3 cellular contexts compared by ENCODE assay signal in the genomic region with DNA sequence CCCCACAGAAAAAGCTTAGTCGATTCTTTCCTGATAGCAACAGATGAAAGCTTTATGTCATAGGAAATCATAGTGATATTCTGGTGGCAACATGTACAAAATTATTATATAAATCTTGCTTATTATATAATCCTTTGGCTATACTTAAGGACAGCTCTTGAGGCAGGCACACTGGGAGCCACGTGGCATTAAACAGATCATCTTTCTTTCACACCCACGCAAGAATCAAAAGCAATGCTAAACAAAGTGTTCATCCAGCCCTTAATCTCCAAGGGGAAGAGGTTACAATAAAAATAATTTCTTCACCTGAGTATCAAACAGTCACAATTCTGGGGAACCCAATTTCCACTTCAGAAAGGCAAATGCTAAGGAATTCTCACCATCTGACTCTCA.
TF ChIP-seq lines count a peak whose summit lies in the region.

No MANE protein-coding gene starts in this region.

TF ChIP-seq in A549, 52 proteins besides CTCF, POLR2A, EP300 and RAD21:
- TF ChIP-seq FOSB (CRISPR knock-in tag; IDR thresholded peaks at IDR 0.05), result no peak
- no peak for TF ChIP-seq ESRRA (IDR thresholded peaks at IDR 0.05; ENCODE audit: borderline replicate concordance, low read length)
- TF ChIP-seq FOXS1 (CRISPR knock-in tag; IDR thresholded peaks at IDR 0.05), result no peak
- TF ChIP-seq RCOR1 (IDR thresholded peaks at IDR 0.05; ENCODE audit: low read depth, low read length), result no peak
- TF ChIP-seq MAFK (IDR thresholded peaks at IDR 0.05; ENCODE audit: partially characterized antibody), result no peak
- no peak for TF ChIP-seq CHD4 (IDR thresholded peaks at IDR 0.05; ENCODE audit: borderline replicate concordance)
- TF ChIP-seq NPAS2 (CRISPR knock-in tag; IDR thresholded peaks at IDR 0.05; ENCODE audit: borderline replicate concordance), result no peak
- no peak for TF ChIP-seq HOXA7 (CRISPR knock-in tag; IDR thresholded peaks at IDR 0.05)
- TF ChIP-seq EHMT2 (IDR thresholded peaks at IDR 0.05; ENCODE audit: low read depth), result no peak
- TF ChIP-seq, protein P1, sequence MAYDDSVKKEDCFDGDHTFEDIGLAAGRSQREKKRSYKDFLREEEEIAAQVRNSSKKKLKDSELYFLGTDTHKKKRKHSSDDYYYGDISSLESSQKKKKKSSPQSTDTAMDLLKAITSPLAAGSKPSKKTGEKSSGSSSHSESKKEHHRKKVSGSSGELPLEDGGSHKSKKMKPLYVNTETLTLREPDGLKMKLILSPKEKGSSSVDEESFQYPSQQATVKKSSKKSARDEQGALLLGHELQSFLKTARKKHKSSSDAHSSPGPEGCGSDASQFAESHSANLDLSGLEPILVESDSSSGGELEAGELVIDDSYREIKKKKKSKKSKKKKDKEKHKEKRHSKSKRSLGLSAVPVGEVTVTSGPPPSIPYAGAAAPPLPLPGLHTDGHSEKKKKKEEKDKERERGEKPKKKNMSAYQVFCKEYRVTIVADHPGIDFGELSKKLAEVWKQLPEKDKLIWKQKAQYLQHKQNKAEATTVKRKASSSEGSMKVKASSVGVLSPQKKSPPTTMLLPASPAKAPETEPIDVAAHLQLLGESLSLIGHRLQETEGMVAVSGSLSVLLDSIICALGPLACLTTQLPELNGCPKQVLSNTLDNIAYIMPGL (CRISPR knock-in tag; IDR thresholded peaks at IDR 0.05; ENCODE audit: borderline replicate concordance), result no peak
- TF ChIP-seq, protein P2, sequence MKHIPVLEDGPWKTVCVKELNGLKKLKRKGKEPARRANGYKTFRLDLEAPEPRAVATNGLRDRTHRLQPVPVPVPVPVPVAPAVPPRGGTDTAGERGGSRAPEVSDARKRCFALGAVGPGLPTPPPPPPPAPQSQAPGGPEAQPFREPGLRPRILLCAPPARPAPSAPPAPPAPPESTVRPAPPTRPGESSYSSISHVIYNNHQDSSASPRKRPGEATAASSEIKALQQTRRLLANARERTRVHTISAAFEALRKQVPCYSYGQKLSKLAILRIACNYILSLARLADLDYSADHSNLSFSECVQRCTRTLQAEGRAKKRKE (CRISPR knock-in tag; IDR thresholded peaks at IDR 0.05; ENCODE audit: low read depth), result no peak
- no peak for TF ChIP-seq REST (IDR thresholded peaks at IDR 0.05)
- no peak for TF ChIP-seq HOXB13 (CRISPR knock-in tag; IDR thresholded peaks at IDR 0.05; ENCODE audit: low read depth)

TF ChIP-seq in K562, 482 proteins besides CTCF, POLR2A, EP300 and RAD21:
- no peak for TF ChIP-seq GTF2B (IDR thresholded peaks at IDR 0.05; ENCODE audit: extremely low read depth, insufficient read length)
- 0 out of 2 replicates have a peak, but pooled peaks have one; percentile 5 for TF ChIP-seq EGR1 (conservative IDR thresholded peaks at IDR 0.05)

TF ChIP-seq in HepG2, 621 proteins besides CTCF, POLR2A, EP300 and RAD21:
- TF ChIP-seq ZZZ3 (CRISPR knock-in tag; IDR thresholded peaks at IDR 0.05; ENCODE audit: borderline replicate concordance), result no peak
- TF ChIP-seq ESRRA (CRISPR knock-in tag; IDR thresholded peaks at IDR 0.05; ENCODE audit: low read depth), result 0 out of 2 replicates have a peak, but pooled peaks have one; percentile 20
- TF ChIP-seq GTF3A (CRISPR knock-in tag; conservative IDR thresholded peaks at IDR 0.05), result no peak
- TF ChIP-seq FOXJ3 (CRISPR knock-in tag; IDR thresholded peaks at IDR 0.05; ENCODE audit: borderline replicate concordance), result no peak
- TF ChIP-seq ZNF703 (CRISPR knock-in tag; IDR thresholded peaks at IDR 0.05; ENCODE audit: borderline replicate concordance), result 0 out of 2 replicates have a peak, but pooled peaks have one; percentile 34
- no peak for TF ChIP-seq ETV6 (CRISPR knock-in tag; conservative IDR thresholded peaks at IDR 0.05)
- no peak for TF ChIP-seq ZSCAN5A (CRISPR knock-in tag; IDR thresholded peaks at IDR 0.05; ENCODE audit: borderline replicate concordance)
- TF ChIP-seq, protein P3, sequence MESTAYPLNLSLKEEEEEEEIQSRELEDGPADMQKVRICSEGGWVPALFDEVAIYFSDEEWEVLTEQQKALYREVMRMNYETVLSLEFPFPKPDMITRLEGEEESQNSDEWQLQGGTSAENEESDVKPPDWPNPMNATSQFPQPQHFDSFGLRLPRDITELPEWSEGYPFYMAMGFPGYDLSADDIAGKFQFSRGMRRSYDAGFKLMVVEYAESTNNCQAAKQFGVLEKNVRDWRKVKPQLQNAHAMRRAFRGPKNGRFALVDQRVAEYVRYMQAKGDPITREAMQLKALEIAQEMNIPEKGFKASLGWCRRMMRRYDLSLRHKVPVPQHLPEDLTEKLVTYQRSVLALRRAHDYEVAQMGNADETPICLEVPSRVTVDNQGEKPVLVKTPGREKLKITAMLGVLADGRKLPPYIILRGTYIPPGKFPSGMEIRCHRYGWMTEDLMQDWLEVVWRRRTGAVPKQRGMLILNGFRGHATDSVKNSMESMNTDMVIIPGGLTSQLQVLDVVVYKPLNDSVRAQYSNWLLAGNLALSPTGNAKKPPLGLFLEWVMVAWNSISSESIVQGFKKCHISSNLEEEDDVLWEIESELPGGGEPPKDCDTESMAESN (CRISPR knock-in tag; conservative IDR thresholded peaks at IDR 0.05), result 0 out of 2 replicates have a peak, but pooled peaks have one; percentile 8
- no peak for TF ChIP-seq ZNF773 (CRISPR knock-in tag; IDR thresholded peaks at IDR 0.05; ENCODE audit: borderline replicate concordance)
- peak; percentile 9 for TF ChIP-seq MED8 (CRISPR knock-in tag; IDR thresholded peaks at IDR 0.05; ENCODE audit: insufficient replicate concordance)
- no peak for TF ChIP-seq ZNF280D (CRISPR knock-in tag; IDR thresholded peaks at IDR 0.05)
- 0 out of 2 replicates have a peak, but pooled peaks have one; percentile 17 for TF ChIP-seq ZNF20 (CRISPR knock-in tag; IDR thresholded peaks at IDR 0.05)
- TF ChIP-seq GABPA (IDR thresholded peaks at IDR 0.05; ENCODE audit: low read depth, low read length), result no peak
- no peak for TF ChIP-seq GABPA (CRISPR knock-in tag; IDR thresholded peaks at IDR 0.05; ENCODE audit: low read depth)
- no peak for TF ChIP-seq ZNF10 (CRISPR knock-in tag; IDR thresholded peaks at IDR 0.05; ENCODE audit: borderline replicate concordance, low read depth)
- TF ChIP-seq ZFP36 (IDR thresholded peaks at IDR 0.05; ENCODE audit: borderline replicate concordance, low read depth, low read length, partially characterized antibody), result no peak
- no peak for TF ChIP-seq MTF1 (CRISPR knock-in tag; IDR thresholded peaks at IDR 0.05)
- TF ChIP-seq SPEN (CRISPR knock-in tag; IDR thresholded peaks at IDR 0.05; ENCODE audit: low read depth), result no peak
- TF ChIP-seq, protein P4, sequence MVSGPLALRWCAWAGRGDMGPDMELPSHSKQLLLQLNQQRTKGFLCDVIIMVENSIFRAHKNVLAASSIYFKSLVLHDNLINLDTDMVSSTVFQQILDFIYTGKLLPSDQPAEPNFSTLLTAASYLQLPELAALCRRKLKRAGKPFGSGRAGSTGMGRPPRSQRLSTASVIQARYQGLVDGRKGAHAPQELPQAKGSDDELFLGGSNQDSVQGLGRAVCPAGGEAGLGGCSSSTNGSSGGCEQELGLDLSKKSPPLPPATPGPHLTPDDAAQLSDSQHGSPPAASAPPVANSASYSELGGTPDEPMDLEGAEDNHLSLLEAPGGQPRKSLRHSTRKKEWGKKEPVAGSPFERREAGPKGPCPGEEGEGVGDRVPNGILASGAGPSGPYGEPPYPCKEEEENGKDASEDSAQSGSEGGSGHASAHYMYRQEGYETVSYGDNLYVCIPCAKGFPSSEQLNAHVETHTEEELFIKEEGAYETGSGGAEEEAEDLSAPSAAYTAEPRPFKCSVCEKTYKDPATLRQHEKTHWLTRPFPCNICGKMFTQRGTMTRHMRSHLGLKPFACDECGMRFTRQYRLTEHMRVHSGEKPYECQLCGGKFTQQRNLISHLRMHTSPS (CRISPR knock-in tag; IDR thresholded peaks at IDR 0.05; ENCODE audit: low read depth), result no peak
- TF ChIP-seq RNF219 (CRISPR knock-in tag; IDR thresholded peaks at IDR 0.05), result no peak
